ENCODE assay signal across 8 cellular contexts in genomic region chr10:6200588-6201510, GRCh38. TPM values are rescaled to one million over a fixed set of nuclear protein-coding genes. Genes with fewer than 3 reads are reported as not detected.
A peak's percentile ranks its signal among the peaks of the same experiment; 100 is the strongest.
DNase-seq lines count a peak whose midpoint lies in the region; ATAC-seq, FAIRE-seq and TF ChIP-seq lines count a peak whose summit lies in the region.

No MANE protein-coding gene starts in this region.

- peak overlapping the region; percentile 91 for H3K4me2 ChIP-seq in A549

- H3K4me1 ChIP-seq in A549 (peaks cover 10% of the 10 kb centered on the region; the same call in 2 of the 3 replicates), colonic mucosa (peaks cover 11% of the 10 kb centered on the region)

- no peaks in the 10 kb centered on the region for H3K9me3 ChIP-seq in A549
- H3K9me3 ChIP-seq in colonic mucosa = no peaks in the 10 kb centered on the region

- TF ChIP-seq RAD21 in A549 (conservative IDR thresholded peaks at IDR 0.05 in 1 of 2, IDR thresholded peaks at IDR 0.05 in 1 of 2) = no peak

- no peak for ATAC-seq in A549

- H3K27me3 ChIP-seq in colonic mucosa = no peaks in the 10 kb centered on the region

- TF ChIP-seq CTCF in A549 (IDR thresholded peaks at IDR 0.05) (no peak), colonic mucosa (IDR thresholded peaks at IDR 0.05) (no peak)

- peak in 1 of 2 experiments; percentile 33 for DNase-seq in A549 (ENCODE audit: low read depth in 1 of 2, low spot score in 1 of 2)
- no peak for DNase-seq in GM19239 (ENCODE audit: insufficient read length, low spot score)
- peak; percentile 19 for DNase-seq in T-helper 9 cell
- DNase-seq in colonic mucosa = peak; percentile 56
- peak; percentile 54 for DNase-seq in medulla oblongata (ENCODE audit: extremely low spot score)
- peak in 4 of 49 donors; percentile 21 to 70 (median 44) for DNase-seq in substantia nigra (lab: John Stamatoyannopoulos, UW)
- DNase-seq in cortex of kidney (lab: John Stamatoyannopoulos, UW) = no peak
- DNase-seq in NK-92 (lab: John Stamatoyannopoulos, UW; ENCODE audit: unreplicated experiment) = no peak

- peak overlapping the region; percentile 70 for H3K4me3 ChIP-seq in A549
- peak overlapping the region; percentile 75 for H3K4me3 ChIP-seq in colonic mucosa

- H3K27ac ChIP-seq in A549 (peak overlapping the region; percentile 85 to 97), colonic mucosa (peak overlapping the region; percentile 57), substantia nigra (ENCODE audit: low read depth, low read length, poor library complexity, severe bottlenecking) (peak overlapping the region; percentile 61)

- no peaks in the 10 kb centered on the region for H3K36me3 ChIP-seq in colonic mucosa

- POLR2A ChIA-PET in A549 (lab: Yijun Ruan, JAX) = interaction anchor here (1.9 to 5.0 kb wide), 2 partner anchors 200 to 201 kb away, joined by 8 to 367 read pairs; no protein-coding TSS in a partner anchor

- CTCF ChIA-PET in A549 (lab: Yijun Ruan, JAX) = interaction anchor here (0.7 to 8.2 kb wide), 14 partner anchors 14 to 208 kb away, joined by 3 to 332 read pairs (median 11); no protein-coding TSS in a partner anchor

- no peak for FAIRE-seq in A549 (lab: Jason Lieb, UNC)
- peak; percentile 88 for FAIRE-seq in GM19239 (lab: Jason Lieb, UNC)

- no peak for TF ChIP-seq POLR2A in A549 (IDR thresholded peaks at IDR 0.05; ENCODE audit: low read length)

- peak overlapping the region; percentile 69 to 71 for H3K9ac ChIP-seq in colonic mucosa (ENCODE audit: low read depth in 2 of 2, low read length in 2 of 2)

- intact Hi-C loops in colonic mucosa (cut with DNase I) = loop anchor here (5.0 kb wide), 1 partner anchor 39 kb away; no protein-coding TSS in a partner anchor

- 36% methylated on average over 33 of the region's 64 CpGs for WGBS in A549 (ENCODE audit: missing lambda C conversion rate)

- no peak for TF ChIP-seq EP300 in A549 (IDR thresholded peaks at IDR 0.05)

TF ChIP-seq in A549, 52 proteins besides CTCF, POLR2A, EP300 and RAD21:
- TF ChIP-seq TP53 (CRISPR knock-in tag; IDR thresholded peaks at IDR 0.05) = no peak
- TF ChIP-seq MAZ (IDR thresholded peaks at IDR 0.05; ENCODE audit: borderline replicate concordance, low read depth, low read length) = no peak
- TF ChIP-seq JUN (IDR thresholded peaks at IDR 0.05) = no peak
- TF ChIP-seq MAX (IDR thresholded peaks at IDR 0.05) = peak; percentile 39; the same call in 1 of the 2 replicates
- no peak for TF ChIP-seq BCL3 (IDR thresholded peaks at IDR 0.05)
- TF ChIP-seq ATOH8 (CRISPR knock-in tag; IDR thresholded peaks at IDR 0.05; ENCODE audit: low read depth) = no peak
- TF ChIP-seq ZSCAN20 (CRISPR knock-in tag; IDR thresholded peaks at IDR 0.05) = no peak
- TF ChIP-seq HOXB5 (CRISPR knock-in tag; IDR thresholded peaks at IDR 0.05) = no peak
- no peak for TF ChIP-seq FOXS1 (CRISPR knock-in tag; IDR thresholded peaks at IDR 0.05)
- TF ChIP-seq RNF2 (IDR thresholded peaks at IDR 0.05; ENCODE audit: borderline replicate concordance, low read depth) = 0 out of 2 replicates have a peak, but pooled peaks have one; percentile 41
- no peak for TF ChIP-seq NR3C1 (IDR thresholded peaks at IDR 0.05)
- no peak for TF ChIP-seq POLR2AphosphoS2 (conservative IDR thresholded peaks at IDR 0.05; ENCODE audit: low read length)
- TF ChIP-seq KDM1A (IDR thresholded peaks at IDR 0.05; ENCODE audit: low read depth) = no peak
- TF ChIP-seq HDAC2 (IDR thresholded peaks at IDR 0.05) = no peak
- no peak for TF ChIP-seq PBX3 (IDR thresholded peaks at IDR 0.05)
- no peak for TF ChIP-seq ZC3H11A (IDR thresholded peaks at IDR 0.05)
- no peak for TF ChIP-seq USF2 (IDR thresholded peaks at IDR 0.05)
- TF ChIP-seq ELK1 (IDR thresholded peaks at IDR 0.05; ENCODE audit: low read depth, low read length) = no peak
- no peak for TF ChIP-seq CEBPB (IDR thresholded peaks at IDR 0.05)
- TF ChIP-seq EHF (CRISPR knock-in tag; IDR thresholded peaks at IDR 0.05) = no peak
- peak; percentile 6 for TF ChIP-seq MAFK (IDR thresholded peaks at IDR 0.05; ENCODE audit: partially characterized antibody)
- TF ChIP-seq E2F6 (IDR thresholded peaks at IDR 0.05; ENCODE audit: borderline replicate concordance, low read depth) = no peak; the same call in 1 of the 2 replicates
- TF ChIP-seq HES2 (IDR thresholded peaks at IDR 0.05) = no peak
- no peak for TF ChIP-seq CBX2 (IDR thresholded peaks at IDR 0.05; ENCODE audit: borderline replicate concordance, low read depth)

RNA-seq across cellular contexts. Expression of gene PFKFB3, which starts 1.9 kb away (rescaled TPM):
- polyA plus RNA-seq in A549 (2011; rRNA removed) = 139 and 151 TPM in 2 replicates
- polyA plus RNA-seq in A549 (2012; cell fraction: cytosol; rRNA removed) = 236 and 256 TPM in 2 replicates
- polyA plus RNA-seq in A549 (2012; cell fraction: nucleus; rRNA removed) = 551 and 642 TPM in 2 replicates
- polyA plus RNA-seq in A549 (2017; fragmentation: RNase III; extraction: RNeasy Plus Mini Kit Qiagen cat#74134 plus additional on column Dnase treatment) = 200 to 232 TPM (median 220 TPM) in 3 replicates
- 127 and 177 TPM in 2 replicates for polyA minus RNA-seq in A549 (2011; rRNA and poly(A)+ RNA removed)
- 10 to 100 TPM; 23.4 to 70.7 TPM for total RNA-seq in colonic mucosa

Comparison
In these comparisons a context has a peak if more than half of its experiments do, and no peak if none do; other contexts are left out.
1. DNase-seq: peak in T-helper 9 cell (single experiment), colonic mucosa (single experiment) and medulla oblongata (single experiment); none in GM19239 (single experiment), cortex of kidney (single experiment) and NK-92 (single experiment).
2. Peak in every context shown above with its lines, with median percentiles within 50 percentile points of each other: H3K27ac ChIP-seq.